19 cellular contexts compared by ENCODE assay signal in the genomic region with DNA sequence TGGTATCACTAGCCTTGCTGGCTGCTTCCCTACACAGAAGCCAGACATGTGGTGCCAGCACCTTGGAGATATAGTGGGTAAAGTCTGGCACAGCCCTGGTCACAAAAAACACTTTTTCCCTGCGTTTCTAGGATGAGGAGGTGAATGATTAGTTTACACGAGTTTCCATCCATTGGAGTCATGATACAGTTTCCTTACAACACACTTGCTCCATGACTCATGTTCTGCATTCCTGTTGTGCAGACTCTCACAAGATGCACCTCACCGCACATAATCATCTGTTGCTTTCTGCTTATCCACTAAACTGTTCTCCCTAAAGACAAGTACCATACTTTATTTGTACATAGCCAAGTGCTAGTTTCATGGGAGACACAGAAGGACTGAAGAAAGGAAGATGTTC.
A peak's percentile ranks its signal among the peaks of the same experiment; 100 is the strongest.
DNase-seq lines count a peak whose midpoint lies in the region; ATAC-seq and TF ChIP-seq lines count a peak whose summit lies in the region.
"Had no signal": no experiment of that assay in that cellular context is flagged by ENCODE, and none has a peak within 500 bp of the region (broad histone marks: within the 10 kb centered on the region; RNA-seq: fewer than 3 reads in every experiment).

No MANE protein-coding gene starts in this region.

- H3K27me3 ChIP-seq in sigmoid colon (no peaks in the 10 kb centered on the region), spleen (replicated peaks in 1 of 7) (no peaks in the 10 kb centered on the region), neuronal stem cell (ENCODE audit: control insufficient read depth in 3 of 3, insufficient read depth in 3 of 3, low read depth in 1 of 3, low read length in 3 of 3) (peaks cover 0 to 1% (median 0%) of the 10 kb centered on the region in 3 experiments)
- H3K27me3 ChIP-seq: right atrium auricular region had no signal

- H3K4me3 ChIP-seq in fibroblast of pulmonary artery (replicated peaks; ENCODE audit: low read depth, low read length) (no peak overlapping the region), sigmoid colon (no peak overlapping the region), spleen (no peak overlapping the region), neuronal stem cell (ENCODE audit: low read length in 2 of 2) (no peak overlapping the region)
- H3K4me3 ChIP-seq: GM23338, right atrium auricular region had no signal

- no peak overlapping the region for H2AK5ac ChIP-seq in neuronal stem cell (ENCODE audit: low read depth, low read length)

- H3K27me3 Mint-ChIP-seq in activated T-helper 17 cell treated with anti-CD3 and anti-CD28 coated beads, Interleukin-2, amount 50 U/mL, for 72 hours: peaks cover 4% of the 10 kb centered on the region
- H3K27me3 Mint-ChIP-seq: CD4-positive, alpha-beta memory T cell; memory B cell had no signal

- peak; percentile 29 for ATAC-seq in activated T-helper 17 cell treated with anti-CD3 and anti-CD28 coated beads, Interleukin-2, amount 50 U/mL, for 72 hours (replicated peaks)
- ATAC-seq in stimulated activated effector memory CD8-positive, alpha-beta T cell treated with anti-CD3 and anti-CD28 coated beads, Interleukin-12 subunit alpha, Interleukin-12 subunit beta, amount 100 ng/mL, for 72 hours: peak; percentile 47
- ATAC-seq: activated CD8-positive, alpha-beta T cell treated with anti-CD3 and anti-CD28 coated beads, Interleukin-2, amount 10 ng/mL, durations not matched to agents 7 days and 5 days; GM23338; Panc1 had no signal

- H3K36me3 ChIP-seq in sigmoid colon (no peaks in the 10 kb centered on the region), spleen (no peaks in the 10 kb centered on the region), neuronal stem cell (replicated peaks in 1 of 2; ENCODE audit: control insufficient read depth in 2 of 2, insufficient read depth in 2 of 2, low read length in 2 of 2) (no peaks in the 10 kb centered on the region)
- H3K36me3 ChIP-seq: right atrium auricular region had no signal

- no peak overlapping the region for H3K14ac ChIP-seq in neuronal stem cell (ENCODE audit: low read length)

- TF ChIP-seq CTCF in fibroblast of pulmonary artery (IDR thresholded peaks at IDR 0.05; ENCODE audit: low read length, missing control alignments) (no peak), sigmoid colon (IDR thresholded peaks at IDR 0.05) (no peak), spleen (IDR thresholded peaks at IDR 0.05 in 8 of 11, conservative IDR thresholded peaks at IDR 0.05 in 3 of 11) (no peak)

- H3K9ac ChIP-seq in neuronal stem cell (ENCODE audit: low read depth, low read length, poor library complexity): no peak overlapping the region

- H2BK5ac ChIP-seq in neuronal stem cell (ENCODE audit: low read length): no peak overlapping the region

- no peak overlapping the region for H3K4me3 Mint-ChIP-seq in activated T-helper 17 cell treated with anti-CD3 and anti-CD28 coated beads, Interleukin-2, amount 50 U/mL, for 72 hours
- H3K4me3 Mint-ChIP-seq in stimulated activated effector memory CD8-positive, alpha-beta T cell treated with anti-CD3 and anti-CD28 coated beads, Interleukin-12 subunit alpha, Interleukin-12 subunit beta, amount 100 ng/mL, for 72 hours: no peak overlapping the region
- H3K4me3 Mint-ChIP-seq: activated CD8-positive, alpha-beta T cell treated with anti-CD3 and anti-CD28 coated beads, Interleukin-2, amount 10 ng/mL, durations not matched to agents 7 days and 5 days; CD4-positive, alpha-beta memory T cell; GM23338; memory B cell; nephron progenitor cell had no signal

- no peaks in the 10 kb centered on the region for H3K4me1 Mint-ChIP-seq in activated T-helper 17 cell treated with anti-CD3 and anti-CD28 coated beads, Interleukin-2, amount 50 U/mL, for 72 hours
- no peaks in the 10 kb centered on the region for H3K4me1 Mint-ChIP-seq in stimulated activated effector memory CD8-positive, alpha-beta T cell treated with anti-CD3 and anti-CD28 coated beads, Interleukin-12 subunit alpha, Interleukin-12 subunit beta, amount 100 ng/mL, for 72 hours
- H3K4me1 Mint-ChIP-seq: CD4-positive, alpha-beta memory T cell; GM23338; memory B cell had no signal

- peak; percentile 42 for DNase-seq in GM04503 (ENCODE audit: low read depth)
- peak; percentile 9 for DNase-seq in fibroblast of pulmonary artery (ENCODE audit: low read depth)
- no peak for DNase-seq in stimulated activated effector memory CD8-positive, alpha-beta T cell treated with anti-CD3 and anti-CD28 coated beads, Interleukin-12 subunit alpha, Interleukin-12 subunit beta, amount 100 ng/mL, for 72 hours (ENCODE audit: low spot score in 2 of 2)
- no peak for DNase-seq in sigmoid colon
- DNase-seq in spleen: no peak
- no peak for DNase-seq in neuronal stem cell (ENCODE audit: low spot score)
- DNase-seq: activated CD8-positive, alpha-beta T cell treated with anti-CD3 and anti-CD28 coated beads, Interleukin-2, amount 10 ng/mL, durations not matched to agents 7 days and 5 days; amygdala; CD4-positive, alpha-beta memory T cell; NCI-H2029 treated with DMSO at 0.1 percent for 48 hours; NCI-H748 treated with DMSO at 0.1 percent for 48 hours; nephron progenitor cell; stimulated activated CD4-positive, alpha-beta T cell treated with anti-CD3 and anti-CD28 coated beads, Interleukin-2, amount 100 ng/mL, for 48 hours had no signal

- H2BK12ac ChIP-seq in neuronal stem cell (ENCODE audit: low read length): no peak overlapping the region

- TF ChIP-seq POLR2A in sigmoid colon (IDR thresholded peaks at IDR 0.05) (no peak), spleen (IDR thresholded peaks at IDR 0.05) (no peak)

- no peak overlapping the region for H3K27ac Mint-ChIP-seq in activated T-helper 17 cell treated with anti-CD3 and anti-CD28 coated beads, Interleukin-2, amount 50 U/mL, for 72 hours
- H3K27ac Mint-ChIP-seq in stimulated activated effector memory CD8-positive, alpha-beta T cell treated with anti-CD3 and anti-CD28 coated beads, Interleukin-12 subunit alpha, Interleukin-12 subunit beta, amount 100 ng/mL, for 72 hours: no peak overlapping the region
- H3K27ac Mint-ChIP-seq: activated CD8-positive, alpha-beta T cell treated with anti-CD3 and anti-CD28 coated beads, Interleukin-2, amount 10 ng/mL, durations not matched to agents 7 days and 5 days; CD4-positive, alpha-beta memory T cell; GM23338; memory B cell; nephron progenitor cell had no signal

- intact Hi-C loops in sigmoid colon (cut with DNase I) (no loop called here), spleen (cut with DNase I; ENCODE audit: low total_unique reads) (no loop called here)

- H3K27ac ChIP-seq in sigmoid colon: no peak overlapping the region
- no peak overlapping the region for H3K27ac ChIP-seq in spleen
- no peak overlapping the region for H3K27ac ChIP-seq in neuronal stem cell (replicated peaks; ENCODE audit: low read length)
- H3K27ac ChIP-seq: right atrium auricular region, VCaP had no signal

- no peak overlapping the region for H4K91ac ChIP-seq in neuronal stem cell (ENCODE audit: low read depth, low read length, poor library complexity)

- H2AFZ ChIP-seq in neuronal stem cell (ENCODE audit: low read length): no peak overlapping the region
- H2AFZ ChIP-seq: GM23338 had no signal

- H3K79me1 ChIP-seq in neuronal stem cell (ENCODE audit: low read depth, low read length): no peaks in the 10 kb centered on the region

- H3K9me3 Mint-ChIP-seq in activated T-helper 17 cell treated with anti-CD3 and anti-CD28 coated beads, Interleukin-2, amount 50 U/mL, for 72 hours: peaks cover 6% of the 10 kb centered on the region
- no peaks in the 10 kb centered on the region for H3K9me3 Mint-ChIP-seq in stimulated activated effector memory CD8-positive, alpha-beta T cell treated with anti-CD3 and anti-CD28 coated beads, Interleukin-12 subunit alpha, Interleukin-12 subunit beta, amount 100 ng/mL, for 72 hours
- H3K9me3 Mint-ChIP-seq: GM23338, memory B cell, nephron progenitor cell had no signal

- no peak overlapping the region for H3K4me2 ChIP-seq in neuronal stem cell (ENCODE audit: insufficient read depth, low read length, poor library complexity, severe bottlenecking)
- H3K4me2 ChIP-seq: GM23338 had no signal

- H3K4me1 ChIP-seq in sigmoid colon: peaks cover 0 to 26% (median 13%) of the 10 kb centered on the region in 4 donors
- H3K4me1 ChIP-seq in spleen: no peaks in the 10 kb centered on the region
- peaks cover 4 to 9% of the 10 kb centered on the region in 2 donors for H3K4me1 ChIP-seq in neuronal stem cell (ENCODE audit: control insufficient read depth in 2 of 2, insufficient read depth in 1 of 2, low read depth in 1 of 2, low read length in 2 of 2)

- no peak for TF ChIP-seq EP300 in sigmoid colon (IDR thresholded peaks at IDR 0.05)

- H4K8ac ChIP-seq in neuronal stem cell (ENCODE audit: low read depth, low read length): no peak overlapping the region

- no peak overlapping the region for H3K4ac ChIP-seq in neuronal stem cell (ENCODE audit: low read length)

- 89 to 90% methylated on average over 3 of the region's 3 CpGs for WGBS in sigmoid colon, 2 donors
- 81 to 95% (median 89%) methylated on average over 3 of the region's 3 CpGs for WGBS in spleen, 5 donors
- WGBS in neuronal stem cell (ENCODE audit: extremely low coverage in 2 of 2, insufficient read length in 2 of 2, insufficient replicate concordance in 1 of 2), 2 donors: no CpG with 5 or more reads among the region's 3 CpGs

- H3K36me3 Mint-ChIP-seq in activated T-helper 17 cell treated with anti-CD3 and anti-CD28 coated beads, Interleukin-2, amount 50 U/mL, for 72 hours (ENCODE audit: low read depth): no peaks in the 10 kb centered on the region
- no peaks in the 10 kb centered on the region for H3K36me3 Mint-ChIP-seq in stimulated activated effector memory CD8-positive, alpha-beta T cell treated with anti-CD3 and anti-CD28 coated beads, Interleukin-12 subunit alpha, Interleukin-12 subunit beta, amount 100 ng/mL, for 72 hours
- H3K36me3 Mint-ChIP-seq: CD4-positive, alpha-beta memory T cell had no signal

- no peak overlapping the region for H2BK120ac ChIP-seq in neuronal stem cell (ENCODE audit: low read depth, low read length)

- H2BK15ac ChIP-seq in neuronal stem cell (ENCODE audit: low read length): no peak overlapping the region

- H3K18ac ChIP-seq in neuronal stem cell (ENCODE audit: low read length): no peak overlapping the region

- H3K9me3 ChIP-seq in sigmoid colon (no peaks in the 10 kb centered on the region), spleen (no peaks in the 10 kb centered on the region), neuronal stem cell (replicated peaks in 1 of 2; ENCODE audit: control insufficient read depth in 2 of 2, insufficient read depth in 1 of 2, low read depth in 1 of 2, low read length in 2 of 2) (no peaks in the 10 kb centered on the region)
- H3K9me3 ChIP-seq: right atrium auricular region had no signal

- no peak overlapping the region for H3K23ac ChIP-seq in neuronal stem cell (ENCODE audit: low read depth, low read length, poor library complexity)

Comparison
In these comparisons a context has a peak if more than half of its experiments do, and no peak if none do; other contexts are left out.
1. DNase-seq: peak in GM04503 (single experiment) and fibroblast of pulmonary artery (single experiment); none in stimulated activated effector memory CD8-positive, alpha-beta T cell treated with anti-CD3 and anti-CD28 coated beads, Interleukin-12 subunit alpha, Interleukin-12 subunit beta, amount 100 ng/mL, for 72 hours (0 of 2), sigmoid colon (single experiment), spleen (single experiment) and neuronal stem cell (single experiment).